ENCODE assay signal across 13 cellular contexts in genomic region chr2:23379220-23379695, GRCh38. TPM values are rescaled to one million over a fixed set of nuclear protein-coding genes. Genes with fewer than 3 reads are reported as not detected.
DNase-seq lines count a peak whose midpoint lies in the region; ATAC-seq and TF ChIP-seq lines count a peak whose summit lies in the region.
"Had no signal": no experiment of that assay in that cellular context is flagged by ENCODE, and none has a peak within 500 bp of the region (broad histone marks: within the 10 kb centered on the region; RNA-seq: fewer than 3 reads in every experiment).

No MANE protein-coding gene starts in this region.

- H3K36me3 ChIP-seq in KMS-11 (ENCODE audit: insufficient read depth): no peaks in the 10 kb centered on the region
- no peaks in the 10 kb centered on the region for H3K36me3 ChIP-seq in osteoblast (ENCODE audit: insufficient read depth, low read length)
- H3K36me3 ChIP-seq in breast epithelium: no peaks in the 10 kb centered on the region
- H3K36me3 ChIP-seq: stomach had no signal

- intact Hi-C loops in Right ventricle myocardium inferior (cut with DNase I): no loop called here
- intact Hi-C loops in breast epithelium (cut with DNase I; ENCODE audit: low total_unique reads): no loop called here

- peaks cover 44% of the 10 kb centered on the region for H3K4me1 ChIP-seq in KMS-11 (ENCODE audit: low read depth, poor library complexity, severe bottlenecking)
- peaks cover 12% of the 10 kb centered on the region for H3K4me1 ChIP-seq in osteoblast (ENCODE audit: insufficient read depth, low read length)
- H3K4me1 ChIP-seq in breast epithelium: no peaks in the 10 kb centered on the region

- H4K20me1 ChIP-seq in KMS-11 (ENCODE audit: insufficient read depth) (no peaks in the 10 kb centered on the region), osteoblast (ENCODE audit: insufficient read depth, low read length) (no peaks in the 10 kb centered on the region)

- ATAC-seq in GM18508 (IDR thresholded peaks at IDR 0.05; ENCODE audit: insufficient read depth, unreplicated experiment) (peak; percentile 66), HG02938 (IDR thresholded peaks at IDR 0.05; ENCODE audit: unreplicated experiment) (peak; percentile 41), Right ventricle myocardium inferior (no peak)

- H3K4me3 ChIP-seq in KMS-11 (IDR thresholded peaks at IDR 0.05; ENCODE audit: insufficient read depth, low read depth, low read length) (no peak overlapping the region), osteoblast (ENCODE audit: insufficient read depth, low read length) (no peak overlapping the region), breast epithelium (no peak overlapping the region)
- H3K4me3 ChIP-seq: dorsolateral prefrontal cortex, stomach had no signal

- peaks cover 30% of the 10 kb centered on the region for H3K27me3 ChIP-seq in KMS-11 (ENCODE audit: insufficient read depth, low read depth)
- H3K27me3 ChIP-seq in osteoblast (ENCODE audit: insufficient read depth, low read length): peaks cover 11% of the 10 kb centered on the region
- H3K27me3 ChIP-seq in breast epithelium: peaks cover 0 to 4% of the 10 kb centered on the region in 2 donors

- H3K4me2 ChIP-seq in KMS-11 (peak overlapping the region; percentile 83), osteoblast (ENCODE audit: insufficient read depth, low read length) (no peak overlapping the region)

- H2AFZ ChIP-seq in KMS-11 (ENCODE audit: low read depth): no peak overlapping the region
- H2AFZ ChIP-seq in osteoblast (ENCODE audit: low read length): no peak overlapping the region

- H3K79me2 ChIP-seq in KMS-11 (ENCODE audit: insufficient read depth, low read depth): no peaks in the 10 kb centered on the region
- H3K79me2 ChIP-seq in osteoblast (ENCODE audit: insufficient read depth, low read length): no peaks in the 10 kb centered on the region

- DNase-seq in GM20000 (ENCODE audit: low spot score) (peak; percentile 46), osteoblast (ENCODE audit: insufficient read length, low spot score, missing footprints) (no peak), Right ventricle myocardium inferior (ENCODE audit: missing footprints) (no peak), OCI-M2 (lab: John Stamatoyannopoulos, UW; ENCODE audit: unreplicated experiment) (no peak), breast epithelium (ENCODE audit: low spot score in 2 of 2) (no peak)
- DNase-seq: dorsolateral prefrontal cortex, HCEC 1CT, NCI-H526 treated with DMSO at 0.1 percent for 48 hours, occipital lobe, stomach had no signal

- H3K9me3 ChIP-seq in osteoblast (ENCODE audit: low read depth, low read length) (no peaks in the 10 kb centered on the region), breast epithelium (no peaks in the 10 kb centered on the region)
- H3K9me3 ChIP-seq: stomach had no signal

- H3K27ac ChIP-seq in KMS-11 (no peak overlapping the region), osteoblast (ENCODE audit: low read depth, low read length) (no peak overlapping the region), breast epithelium (no peak overlapping the region)
- H3K27ac ChIP-seq: dorsolateral prefrontal cortex, stomach had no signal

- TF ChIP-seq CTCF in GM20000 (IDR thresholded peaks at IDR 0.05; ENCODE audit: extremely low read depth, missing control alignments): no peak
- no peak for TF ChIP-seq CTCF in KMS-11 (conservative IDR thresholded peaks at IDR 0.05; ENCODE audit: low read depth, low read length)
- TF ChIP-seq CTCF in osteoblast (IDR thresholded peaks at IDR 0.05; ENCODE audit: extremely low read depth, low read depth, low read length): no peak
- TF ChIP-seq CTCF in breast epithelium (IDR thresholded peaks at IDR 0.05): no peak

- no peak for TF ChIP-seq POLR2A in breast epithelium (IDR thresholded peaks at IDR 0.05)

- no peak overlapping the region for H3K9ac ChIP-seq in KMS-11

RNA-seq across cellular contexts. Expression of gene KLHL29, which starts 5.7 kb away (rescaled TPM):
- 1.5 and 3.3 TPM in 2 replicates for total RNA-seq in osteoblast
- 0.54 TPM for total RNA-seq in Right ventricle myocardium inferior
- total RNA-seq in breast epithelium: 10 to 100 TPM in 2 of 3 donors, 1 to 10 TPM in 1; 4.5 to 20.9 (median 14.7) TPM
